Comparison of ENCODE assay signal across 16 cellular contexts in genomic region chr18:22545091-22545795, GRCh38.
"Had no signal": no experiment of that assay in that cellular context is flagged by ENCODE, and none has a peak within 500 bp of the region (broad histone marks: within the 10 kb centered on the region; RNA-seq: fewer than 3 reads in every experiment).

No MANE protein-coding gene starts in this region.

- H3K27ac Mint-ChIP-seq: activated naive CD4-positive, alpha-beta T cell treated with anti-CD3 and anti-CD28 coated beads, Interleukin-2, amount 50 U/mL, for 72 hours; neural progenitor cell; stimulated activated memory B cell treated with anti-CD40 and anti-IgM and Interleukin-4, amounts not matched to agents 10 μg/mL and 1 μg/mL and 100 μg/mL, for 72 hours had no signal

- H3K4me3 ChIP-seq: esophagus muscularis mucosa, heart left ventricle, left lung, neural progenitor cell, ovary, right lobe of liver, thoracic aorta, upper lobe of right lung had no signal

- H3K4me1 ChIP-seq: left lung, neural progenitor cell, upper lobe of right lung had no signal

- H3K27ac ChIP-seq: esophagus muscularis mucosa, heart left ventricle, left lung, neural progenitor cell, ovary, right lobe of liver, upper lobe of right lung had no signal

- H3K4me1 Mint-ChIP-seq: stimulated activated memory B cell treated with anti-CD40 and anti-IgM and Interleukin-4, amounts not matched to agents 10 μg/mL and 1 μg/mL and 100 μg/mL, for 72 hours had no signal

- H3K27me3 ChIP-seq: esophagus muscularis mucosa, heart left ventricle, left lung, neural progenitor cell, ovary, right lobe of liver, upper lobe of right lung had no signal

- ATAC-seq: activated naive CD4-positive, alpha-beta T cell treated with anti-CD3 and anti-CD28 coated beads, Interleukin-2, amount 50 U/mL, for 72 hours; heart left ventricle; left lung; right lobe of liver; stimulated activated memory B cell treated with anti-CD40 and anti-IgM and Interleukin-4, amounts not matched to agents 10 μg/mL and 1 μg/mL and 100 μg/mL, for 72 hours; upper lobe of right lung had no signal

- DNase-seq: activated CD4-positive, alpha-beta T cell treated with anti-CD3 and anti-CD28 coated beads, Interleukin-2, amount 50 U/mL, for 48 hours; activated gamma-delta T cell; dermis blood vessel endothelial cell; effector memory CD4-positive, alpha-beta T cell; heart left ventricle; left lung; midbrain; ovary; right lobe of liver; stimulated activated CD4-positive, alpha-beta T cell treated with anti-CD3 and anti-CD28 coated beads, Interleukin-4, amount 100 ng/mL, for 4 hours; upper lobe of right lung had no signal

- H2AFZ ChIP-seq: neural progenitor cell had no signal

- H3K9me3 ChIP-seq: esophagus muscularis mucosa, heart left ventricle, left lung, ovary, right lobe of liver, thoracic aorta, upper lobe of right lung had no signal

- H3K36me3 ChIP-seq: esophagus muscularis mucosa, heart left ventricle, left lung, neural progenitor cell, ovary, right lobe of liver, thoracic aorta, upper lobe of right lung had no signal

- H3K36me3 Mint-ChIP-seq: activated naive CD4-positive, alpha-beta T cell treated with anti-CD3 and anti-CD28 coated beads, Interleukin-2, amount 50 U/mL, for 72 hours; neural progenitor cell; stimulated activated memory B cell treated with anti-CD40 and anti-IgM and Interleukin-4, amounts not matched to agents 10 μg/mL and 1 μg/mL and 100 μg/mL, for 72 hours had no signal

- H3K4me3 Mint-ChIP-seq: neural progenitor cell; stimulated activated memory B cell treated with anti-CD40 and anti-IgM and Interleukin-4, amounts not matched to agents 10 μg/mL and 1 μg/mL and 100 μg/mL, for 72 hours had no signal

- H3K9ac ChIP-seq: neural progenitor cell had no signal

- H3K4me2 ChIP-seq: neural progenitor cell had no signal

- H3K27me3 Mint-ChIP-seq: stimulated activated memory B cell treated with anti-CD40 and anti-IgM and Interleukin-4, amounts not matched to agents 10 μg/mL and 1 μg/mL and 100 μg/mL, for 72 hours had no signal
